1 cellular context compared by ENCODE assay signal in the genomic region with DNA sequence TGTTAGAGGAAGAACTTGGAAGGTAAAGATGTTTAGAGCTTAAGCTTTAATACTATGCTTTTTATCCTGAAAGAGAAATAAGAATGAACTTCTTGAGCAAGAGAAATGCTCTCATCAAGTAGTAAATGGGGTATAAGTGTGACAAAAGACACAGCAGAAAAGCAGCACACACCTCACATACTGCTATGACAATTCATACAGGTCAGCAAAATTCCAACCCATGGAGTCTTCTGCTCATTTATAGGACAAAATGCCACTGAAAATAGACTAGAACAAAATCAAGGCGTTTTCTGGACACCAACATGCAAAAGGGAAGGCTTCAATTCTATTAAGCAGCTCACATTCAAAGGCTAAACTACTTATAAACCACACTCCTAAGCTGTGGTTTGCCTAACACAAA.
A peak's percentile ranks its signal among the peaks of the same experiment; 100 is the strongest.
TF ChIP-seq lines count a peak whose summit lies in the region.

No MANE protein-coding gene starts in this region.

TF ChIP-seq in K562, 482 proteins besides CTCF, POLR2A, EP300 and RAD21 (continued from another document):
- no peak for TF ChIP-seq ZNF609 (CRISPR knock-in tag; IDR thresholded peaks at IDR 0.05; ENCODE audit: borderline replicate concordance)
- TF ChIP-seq ZNF316 (IDR thresholded peaks at IDR 0.05) = peak; percentile 82; the same call in 1 of the 2 replicates
- TF ChIP-seq MAFG (tag; conservative IDR thresholded peaks at IDR 0.05) = peak; percentile 20; the same call in 1 of the 2 replicates
- TF ChIP-seq CBX2 (IDR thresholded peaks at IDR 0.05; ENCODE audit: insufficient read depth, low read length, poor library complexity, severe bottlenecking) = no peak
- TF ChIP-seq ZNF146 (CRISPR knock-in tag; IDR thresholded peaks at IDR 0.05; ENCODE audit: unreplicated experiment) = no peak
- TF ChIP-seq SREBF2 (CRISPR knock-in tag; IDR thresholded peaks at IDR 0.05) = no peak
- TF ChIP-seq BDP1 (IDR thresholded peaks at IDR 0.05; ENCODE audit: insufficient read depth, insufficient read length) = no peak
